In genomic region chr1:70486676-70487470, GRCh38 we compare ENCODE assay signal across 9 cellular contexts.
A peak's percentile ranks its signal among the peaks of the same experiment; 100 is the strongest.
DNase-seq lines count a peak whose midpoint lies in the region; ATAC-seq and TF ChIP-seq lines count a peak whose summit lies in the region.
"Had no signal": no experiment of that assay in that cellular context is flagged by ENCODE, and none has a peak within 500 bp of the region (broad histone marks: within the 10 kb centered on the region; RNA-seq: fewer than 3 reads in every experiment).

No MANE protein-coding gene starts in this region.

- no peak overlapping the region for H2BK120ac ChIP-seq in trophoblast cell (ENCODE audit: insufficient read depth, low read length, poor library complexity)

- no TSS peak for BruUV-seq in PC-3 (replicated peaks; lab: Mats Ljungman, UMichigan)

- no peak overlapping the region for H3K23ac ChIP-seq in trophoblast cell (ENCODE audit: low read length)

- H3K14ac ChIP-seq in trophoblast cell (ENCODE audit: low read length): no peak overlapping the region

- H2BK12ac ChIP-seq in trophoblast cell (ENCODE audit: low read length): no peak overlapping the region

- H3K18ac ChIP-seq in trophoblast cell (ENCODE audit: low read length): no peak overlapping the region

- H3K36me3 ChIP-seq in PC-3 (ENCODE audit: low read depth, low read length) (no peaks in the 10 kb centered on the region), trophoblast cell (ENCODE audit: control insufficient read depth in 1 of 2, insufficient read depth in 2 of 2, low read length in 2 of 2) (no peaks in the 10 kb centered on the region)

- no peaks in the 10 kb centered on the region for H3K27me3 ChIP-seq in PC-3 (ENCODE audit: low read length)
- H3K27me3 ChIP-seq in trophoblast cell (ENCODE audit: insufficient read depth, low read length): no peaks in the 10 kb centered on the region

- no peaks in the 10 kb centered on the region for H3K79me1 ChIP-seq in trophoblast cell (ENCODE audit: low read length)

- H3K9me3 ChIP-seq in PC-3 (ENCODE audit: low read length): no peaks in the 10 kb centered on the region
- no peaks in the 10 kb centered on the region for H3K9me3 ChIP-seq in trophoblast cell (ENCODE audit: insufficient read depth, low read depth, low read length)

- no CpG with 5 or more reads among the region's 2 CpGs for WGBS in trophoblast cell (ENCODE audit: extremely low coverage, insufficient coverage, insufficient read length)

- no peak overlapping the region for H2AK5ac ChIP-seq in trophoblast cell (ENCODE audit: low read length)

- ATAC-seq in PC-3: peak; percentile 82
- no peak for ATAC-seq in effector memory CD8-positive, alpha-beta T cell (replicated peaks)

- H3K36me3 Mint-ChIP-seq in effector memory CD8-positive, alpha-beta T cell (ENCODE audit: insufficient read depth): no peaks in the 10 kb centered on the region
- H3K36me3 Mint-ChIP-seq in activated T-cell treated with anti-CD3 and anti-CD28 coated beads, Interleukin-2, amount 50 U/mL, for 24 hours (ENCODE audit: low read depth): no peaks in the 10 kb centered on the region

- DNase-seq in EL (peak; percentile 90), PC-3 (peak; percentile 80), fibroblast of gingiva (ENCODE audit: low read depth) (peak; percentile 78), trophoblast cell (peak; percentile 46 to 61), COLO668 (lab: John Stamatoyannopoulos, UW; ENCODE audit: unreplicated experiment) (no peak), GDM1 (lab: John Stamatoyannopoulos, UW) (no peak)
- no peak for DNase-seq in effector memory CD8-positive, alpha-beta T cell
- no peak for DNase-seq in activated T-cell treated with anti-CD3 and anti-CD28 coated beads, Interleukin-2, amount 50 U/mL, for 24 hours
- DNase-seq: stimulated activated CD4-positive, alpha-beta T cell treated with anti-CD3 and anti-CD28 coated beads, Interleukin-2, amount 100 ng/mL, for 24 hours had no signal

- intact Hi-C loops in PC-3 (cut with micrococcal nuclease): no loop called here

- peak overlapping the region; percentile 13; the same call in 1 of the 2 replicates for H3K4me2 ChIP-seq in PC-3 (ENCODE audit: low read length)
- H3K4me2 ChIP-seq in trophoblast cell (ENCODE audit: low read length): no peak overlapping the region

- H3K4me3 ChIP-seq in PC-3 (ENCODE audit: low read length) (no peak overlapping the region), trophoblast cell (ENCODE audit: low read depth, low read length) (no peak overlapping the region)

- H3K79me2 ChIP-seq in PC-3 (ENCODE audit: low read length) (no peaks in the 10 kb centered on the region), trophoblast cell (ENCODE audit: control insufficient read depth, insufficient read depth, low read length, poor library complexity) (no peaks in the 10 kb centered on the region)

- peaks cover 20% of the 10 kb centered on the region for H3K4me1 ChIP-seq in PC-3 (ENCODE audit: insufficient read depth, low read length)
- H3K4me1 ChIP-seq in trophoblast cell (ENCODE audit: control insufficient read depth in 1 of 2, insufficient read depth in 2 of 2, low read length in 2 of 2): peaks cover 4 to 7% of the 10 kb centered on the region in 2 experiments

- no peaks in the 10 kb centered on the region for H4K20me1 ChIP-seq in PC-3 (ENCODE audit: low read length)

- no peak overlapping the region for H4K8ac ChIP-seq in trophoblast cell (ENCODE audit: low read depth, low read length)

- peaks cover 13 to 37% of the 10 kb centered on the region in 2 donors for H3K27me3 Mint-ChIP-seq in effector memory CD8-positive, alpha-beta T cell
- peaks cover 3% of the 10 kb centered on the region for H3K27me3 Mint-ChIP-seq in activated T-cell treated with anti-CD3 and anti-CD28 coated beads, Interleukin-2, amount 50 U/mL, for 24 hours

- POLR2A ChIA-PET in PC-3 (lab: Charles Lee; ENCODE audit: unreplicated experiment): no interaction called here

- peak overlapping the region; percentile 12 for H3K27ac ChIP-seq in PC-3 (ENCODE audit: low read length)
- H3K27ac ChIP-seq in trophoblast cell (ENCODE audit: low read depth, low read length): peak overlapping the region; percentile 13

- no peak overlapping the region for H3K4ac ChIP-seq in trophoblast cell (ENCODE audit: low read depth, low read length)

- H2BK5ac ChIP-seq in trophoblast cell (ENCODE audit: low read depth, low read length, poor library complexity): no peak overlapping the region

- H2AFZ ChIP-seq in PC-3 (ENCODE audit: low read length) (peak overlapping the region; percentile 10), trophoblast cell (ENCODE audit: insufficient read depth, low read length, poor library complexity) (no peak overlapping the region)

- TF ChIP-seq CTCF in PC-3 (conservative IDR thresholded peaks at IDR 0.05; ENCODE audit: low read depth, low read length): no peak

- H3K9ac ChIP-seq in PC-3 (ENCODE audit: low read length): no peak overlapping the region
- no peak overlapping the region for H3K9ac ChIP-seq in trophoblast cell (ENCODE audit: low read length)

- no peaks in the 10 kb centered on the region for H3K4me1 Mint-ChIP-seq in effector memory CD8-positive, alpha-beta T cell (ENCODE audit: low read depth in 2 of 2)
- H3K4me1 Mint-ChIP-seq in activated T-cell treated with anti-CD3 and anti-CD28 coated beads, Interleukin-2, amount 50 U/mL, for 24 hours (ENCODE audit: low read depth): no peaks in the 10 kb centered on the region

- no peaks in the 10 kb centered on the region for H3K9me3 Mint-ChIP-seq in effector memory CD8-positive, alpha-beta T cell
- H3K9me3 Mint-ChIP-seq in activated T-cell treated with anti-CD3 and anti-CD28 coated beads, Interleukin-2, amount 50 U/mL, for 24 hours: no peaks in the 10 kb centered on the region

- no peak overlapping the region for H3K27ac Mint-ChIP-seq in effector memory CD8-positive, alpha-beta T cell
- no peak overlapping the region for H3K27ac Mint-ChIP-seq in activated T-cell treated with anti-CD3 and anti-CD28 coated beads, Interleukin-2, amount 50 U/mL, for 24 hours

- H3K9me2 ChIP-seq in PC-3 (replicated peaks; ENCODE audit: low read length): no peaks in the 10 kb centered on the region

- H4K12ac ChIP-seq in trophoblast cell (ENCODE audit: low read depth, low read length): no peak overlapping the region

- no peaks in the 10 kb centered on the region for H3F3A ChIP-seq in PC-3 (ENCODE audit: low read length, unreplicated experiment)

- H4K91ac ChIP-seq in trophoblast cell (ENCODE audit: low read depth, low read length): no peak overlapping the region

- H3K4me3 Mint-ChIP-seq in effector memory CD8-positive, alpha-beta T cell: no peak overlapping the region
- no peak overlapping the region for H3K4me3 Mint-ChIP-seq in activated T-cell treated with anti-CD3 and anti-CD28 coated beads, Interleukin-2, amount 50 U/mL, for 24 hours

- CTCF ChIA-PET in PC-3 (lab: Charles Lee): interaction anchor here (0.6 to 0.9 kb wide), 3 partner anchors 18 to 95 kb away, joined by 3 to 5 read pairs (median 3); no protein-coding TSS in a partner anchor

Comparison
In these comparisons a context has a peak if more than half of its experiments do, and no peak if none do; other contexts are left out.
1. DNase-seq: peak in EL (single experiment), PC-3 (single experiment), fibroblast of gingiva (single experiment) and trophoblast cell (2 of 2); none in effector memory CD8-positive, alpha-beta T cell (0 of 3), COLO668 (single experiment), activated T-cell treated with anti-CD3 and anti-CD28 coated beads, Interleukin-2, amount 50 U/mL, for 24 hours (single experiment) and GDM1 (single experiment).